ENCODE assay signal across 13 cellular contexts in the genomic region with DNA sequence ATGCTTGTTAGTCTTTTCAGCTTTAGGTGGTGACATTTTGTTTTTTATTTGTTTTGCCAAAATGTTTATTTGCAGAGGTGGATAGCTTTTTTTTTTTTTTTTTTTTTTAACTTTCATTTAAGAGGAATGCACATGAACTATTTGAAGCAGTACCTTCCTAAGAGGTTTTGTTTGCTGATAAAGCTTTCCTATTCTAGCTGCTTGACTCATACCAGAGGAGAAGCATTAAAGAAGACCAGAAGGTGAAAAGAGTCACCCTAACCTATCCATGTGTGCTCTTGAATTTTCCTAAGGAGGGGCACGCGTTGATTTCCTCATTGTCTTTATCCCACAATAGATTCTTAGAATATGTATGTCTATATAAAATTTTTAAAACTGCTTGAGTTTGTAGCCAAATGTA. TPM values are rescaled to one million over a fixed set of nuclear protein-coding genes. Genes with fewer than 3 reads are reported as not detected.
DNase-seq lines count a peak whose midpoint lies in the region; ATAC-seq, FAIRE-seq and TF ChIP-seq lines count a peak whose summit lies in the region.
"Had no signal": no experiment of that assay in that cellular context is flagged by ENCODE, and none has a peak within 500 bp of the region (broad histone marks: within the 10 kb centered on the region; RNA-seq: fewer than 3 reads in every experiment).

No MANE protein-coding gene starts in this region.

- no peak overlapping the region for H3K4me2 ChIP-seq in K562 (ENCODE audit: insufficient read depth, low read length)

- peak overlapping the region; percentile 78 for H3K27ac ChIP-seq in breast epithelium
- no peak overlapping the region for H3K27ac ChIP-seq in K562 (ENCODE audit: extremely low read depth, low read depth, low read length)
- peak overlapping the region; percentile 28 to 70 for H3K27ac ChIP-seq in left lung
- peak overlapping the region; percentile 22 for H3K27ac ChIP-seq in vagina
- H3K27ac ChIP-seq: Peyer's patch had no signal

- intact Hi-C loops in breast epithelium (cut with DNase I; ENCODE audit: low total_unique reads): no loop called here
- intact Hi-C loops in MCF 10A (cut with micrococcal nuclease): no loop called here
- intact Hi-C loops in K562 (cut with micrococcal nuclease): no loop called here
- intact Hi-C loops in left lung (cut with DNase I): no loop called here
- intact Hi-C loops in vagina (cut with DNase I): no loop called here

- no peak overlapping the region for H3K27ac Mint-ChIP-seq in MCF 10A (ENCODE audit: low read depth, unreplicated experiment)

- H3K9me3 ChIP-seq in breast epithelium: no peaks in the 10 kb centered on the region
- no peaks in the 10 kb centered on the region for H3K9me3 ChIP-seq in K562 (replicated peaks; ENCODE audit: control insufficient read depth, insufficient read depth, low read depth, low read length)
- H3K9me3 ChIP-seq in left lung: no peaks in the 10 kb centered on the region
- no peaks in the 10 kb centered on the region for H3K9me3 ChIP-seq in vagina
- H3K9me3 ChIP-seq: gastroesophageal sphincter, Peyer's patch had no signal

- no peak for TF ChIP-seq RAD21 in K562 (CRISPR knock-in tag; conservative IDR thresholded peaks at IDR 0.05 in 1 of 2, IDR thresholded peaks at IDR 0.05 in 1 of 2)

- no peaks in the 10 kb centered on the region for H3K36me3 Mint-ChIP-seq in MCF 10A (ENCODE audit: insufficient read depth, unreplicated experiment)

- peaks cover 96% of the 10 kb centered on the region for H3K79me2 ChIP-seq in K562 (ENCODE audit: control insufficient read depth, insufficient read depth, low read length)

- TF ChIP-seq EP300 in K562 (IDR thresholded peaks at IDR 0.05; ENCODE audit: low read length): no peak

- no peaks in the 10 kb centered on the region for H3K27me3 Mint-ChIP-seq in MCF 10A (ENCODE audit: insufficient read depth, unreplicated experiment)

- no peaks in the 10 kb centered on the region for H3K27me3 ChIP-seq in breast epithelium
- no peaks in the 10 kb centered on the region for H3K27me3 ChIP-seq in K562 (ENCODE audit: control insufficient read depth in 2 of 2, insufficient read depth in 2 of 2, low read length in 2 of 2)
- H3K27me3 ChIP-seq in left lung: no peaks in the 10 kb centered on the region
- no peaks in the 10 kb centered on the region for H3K27me3 ChIP-seq in vagina
- H3K27me3 ChIP-seq: gastroesophageal sphincter, Peyer's patch had no signal

- in situ Hi-C loops in K562 (cut with MboI): no loop called here

- H3K4me1 ChIP-seq in breast epithelium: peaks cover 0 to 16% of the 10 kb centered on the region in 2 donors
- H3K4me1 ChIP-seq in K562 (replicated peaks in 1 of 2; ENCODE audit: control insufficient read depth in 2 of 2, insufficient read depth in 2 of 2, low read length in 2 of 2): peaks cover 0 to 12% of the 10 kb centered on the region in 2 experiments; a peak in 2 of 5 replicates
- peaks cover 24 to 85% of the 10 kb centered on the region in 2 donors for H3K4me1 ChIP-seq in left lung
- peaks cover 98% of the 10 kb centered on the region for H3K4me1 ChIP-seq in vagina

- no peak overlapping the region for H3K4me3 Mint-ChIP-seq in MCF 10A (ENCODE audit: unreplicated experiment)

- TF ChIP-seq CTCF in breast epithelium (IDR thresholded peaks at IDR 0.05): no peak
- TF ChIP-seq CTCF in MCF 10A (IDR thresholded peaks at IDR 0.05; ENCODE audit: unreplicated experiment): no peak
- no peak for TF ChIP-seq CTCF in K562 (IDR thresholded peaks at IDR 0.05 in 2 of 3, conservative IDR thresholded peaks at IDR 0.05 in 1 of 3; ENCODE audit: insufficient read depth in 2 of 3, low read depth in 1 of 3, low read length in 3 of 3)
- no peak for TF ChIP-seq CTCF in left lung (IDR thresholded peaks at IDR 0.05)
- TF ChIP-seq CTCF in vagina (IDR thresholded peaks at IDR 0.05): no peak

- BruUV-seq in MCF 10A (replicated peaks; lab: Mats Ljungman, UMichigan) (no TSS peak), K562 (replicated peaks; lab: Mats Ljungman, UMichigan) (no TSS peak)

- H3K4me3 ChIP-seq in breast epithelium (peak overlapping the region in 1 of 3 donors; percentile 6), K562 (no peak overlapping the region), left lung (no peak overlapping the region), vagina (no peak overlapping the region)
- H3K4me3 ChIP-seq: gastroesophageal sphincter, Peyer's patch had no signal

- no peak overlapping the region for H3K9ac ChIP-seq in K562 (ENCODE audit: insufficient read depth in 1 of 2, low read depth in 2 of 2, low read length in 2 of 2)

- CTCF ChIA-PET in MCF 10A (lab: Yijun Ruan, JAX): interaction anchor here (0.6 to 0.7 kb wide), 2 partner anchors 39 to 363 kb away, joined by 4 read pairs; no protein-coding TSS in a partner anchor
- CTCF ChIA-PET in K562 (lab: Yijun Ruan, JAX; ENCODE audit: low intra/inter-chr PET ratio): interaction anchor here (0.6 kb wide), 1 partner anchor 56 kb away, joined by 3 read pairs; no protein-coding TSS in a partner anchor

- no peak for DNase-seq in breast epithelium (ENCODE audit: low spot score in 2 of 2)
- no peak for DNase-seq in MCF 10A (ENCODE audit: unreplicated experiment)
- no peak for DNase-seq in K562 (ENCODE audit: extremely low read depth in 1 of 4, low spot score in 3 of 4)
- no peak for DNase-seq in left lung
- no peak for DNase-seq in vagina (ENCODE audit: extremely low spot score in 2 of 2)
- no peak for DNase-seq in NCI-H2196 treated with DMSO at 0.1 percent for 48 hours (lab: John Stamatoyannopoulos, UW; ENCODE audit: unreplicated experiment)
- no peak for DNase-seq in RPMI8226
- DNase-seq: IMR-90, NCI-H1417 treated with DMSO at 0.1 percent for 48 hours, Peyer's patch had no signal

- H3K4me1 Mint-ChIP-seq in MCF 10A (ENCODE audit: insufficient read depth, unreplicated experiment): peaks cover 46% of the 10 kb centered on the region

- POLR2A ChIA-PET in MCF 10A (lab: Yijun Ruan, JAX): interaction anchor here (0.6 to 3.6 kb wide), 6 partner anchors 8 to 764 kb away, joined by 3 to 17 read pairs (median 3); no protein-coding TSS in a partner anchor
- POLR2A ChIA-PET in K562 (lab: Yijun Ruan, JAX): interaction anchor here (0.9 kb wide), 1 partner anchor 9 kb away, joined by 3 read pairs; no protein-coding TSS in a partner anchor

- no peak overlapping the region for H2AFZ ChIP-seq in K562 (ENCODE audit: low read depth, low read length)

- peaks cover 45% of the 10 kb centered on the region for H4K20me1 ChIP-seq in K562 (replicated peaks; ENCODE audit: control insufficient read depth, insufficient read depth, low read length)

- no peaks in the 10 kb centered on the region for H3K9me3 Mint-ChIP-seq in MCF 10A (ENCODE audit: unreplicated experiment)
- H3K9me3 Mint-ChIP-seq: activated naive CD4-positive, alpha-beta T cell treated with anti-CD3 and anti-CD28 coated beads, Interleukin-2, amount 50 U/mL, for 72 hours had no signal

- no peak for FAIRE-seq in K562 (lab: Jason Lieb, UNC)

- TF ChIP-seq POLR2A in breast epithelium (IDR thresholded peaks at IDR 0.05): no peak
- no peak for TF ChIP-seq POLR2A in K562 (conservative IDR thresholded peaks at IDR 0.05)
- no peak for TF ChIP-seq POLR2A in vagina (IDR thresholded peaks at IDR 0.05)

- no peak for ATAC-seq in K562
- ATAC-seq in left lung: peak; percentile 59
- no peak for ATAC-seq in GM21367 (IDR thresholded peaks at IDR 0.05; ENCODE audit: unreplicated experiment)
- ATAC-seq: gastroesophageal sphincter had no signal

- H3K36me3 ChIP-seq in breast epithelium (no peaks in the 10 kb centered on the region), K562 (ENCODE audit: control insufficient read depth, insufficient read depth, low read length) (peaks cover 18% of the 10 kb centered on the region; the same call in 2 of the 3 replicates), left lung (peaks cover 0 to 10% of the 10 kb centered on the region in 2 donors), vagina (no peaks in the 10 kb centered on the region)
- H3K36me3 ChIP-seq: gastroesophageal sphincter, Peyer's patch had no signal

- H3K9me1 ChIP-seq in K562 (ENCODE audit: control insufficient read depth, insufficient read depth, low read length): peaks cover 3% of the 10 kb centered on the region

- WGBS in K562 (ENCODE audit: insufficient coverage, low coverage, missing lambda C conversion rate): 91% methylated on average over 2 of the region's 2 CpGs

RNA-seq across cellular contexts. Expression of gene PRDM2, which starts 57.7 kb away (rescaled TPM):
- total RNA-seq in breast epithelium: 10 to 100 TPM; 45.6 to 57.1 (median 47.2) TPM
- total RNA-seq in MCF 10A (2022): 26.6 and 31.7 TPM in 2 replicates
- total RNA-seq in K562 (2011; cell fraction: chromatin; rRNA removed; ENCODE audit: low replicate concordance): 28.7 and 88.2 TPM in 2 replicates
- 18.0 and 24.6 TPM in 2 replicates for total RNA-seq in K562 (2011; cell fraction: nucleolus; rRNA removed)
- total RNA-seq in K562 (2011; cell fraction: nucleoplasm; rRNA removed): 44.3 and 55.4 TPM in 2 replicates
- total RNA-seq in K562 (2014; rRNA removed): 6.6 and 8.3 TPM in 2 replicates
- 12.5 and 14.5 TPM in 2 replicates for total RNA-seq in K562 (2014; rRNA removed; fragmentation: Illumina TruSeq; extraction: Trizol)
- total RNA-seq in K562 (2015; rRNA removed; fragmentation: Illumina TruSeq; extraction: Trizol): 11.3 and 11.5 TPM in 2 replicates
- total RNA-seq in K562 (2021): 26.0 and 27.6 TPM in 2 replicates
- polyA plus RNA-seq in K562 (2011; rRNA removed): 13.1 and 18.3 TPM in 2 replicates
- polyA plus RNA-seq in K562 (2011; cell fraction: cytosol; rRNA removed): 5.8 and 13.4 TPM in 2 replicates
- 16.2 and 30.9 TPM in 2 replicates for polyA plus RNA-seq in K562 (2011; cell fraction: nucleus; rRNA removed)
- 12.4 and 14.2 TPM in 2 replicates for polyA plus RNA-seq in K562 (2012)
- polyA plus RNA-seq in K562 (2014; fragmentation: Illumina TruSeq; extraction: Trizol): 19.7 and 21.2 TPM in 2 replicates
- polyA plus RNA-seq in K562 (2014; fragmentation: Nextera tagmentation; extraction: Ambion mirVana): 1 to 10 TPM; 5.4 to 7.1 TPM
- 15.9 and 18.7 TPM in 2 replicates for polyA plus RNA-seq in K562 (2014; rRNA removed)
- polyA minus RNA-seq in K562 (2011; rRNA and poly(A)+ RNA removed): 19.7 and 30.3 TPM in 2 replicates
- polyA minus RNA-seq in K562 (2011; cell fraction: cytosol; rRNA and poly(A)+ RNA removed): 13.2 and 23.0 TPM in 2 replicates
- 10.4 and 17.5 TPM in 2 replicates for polyA minus RNA-seq in K562 (2011; cell fraction: nucleus; rRNA and poly(A)+ RNA removed)
- total RNA-seq in left lung: 10 to 100 TPM; 39.6 to 42.7 TPM
- total RNA-seq in vagina: 56.2 TPM
